In the genomic region with DNA sequence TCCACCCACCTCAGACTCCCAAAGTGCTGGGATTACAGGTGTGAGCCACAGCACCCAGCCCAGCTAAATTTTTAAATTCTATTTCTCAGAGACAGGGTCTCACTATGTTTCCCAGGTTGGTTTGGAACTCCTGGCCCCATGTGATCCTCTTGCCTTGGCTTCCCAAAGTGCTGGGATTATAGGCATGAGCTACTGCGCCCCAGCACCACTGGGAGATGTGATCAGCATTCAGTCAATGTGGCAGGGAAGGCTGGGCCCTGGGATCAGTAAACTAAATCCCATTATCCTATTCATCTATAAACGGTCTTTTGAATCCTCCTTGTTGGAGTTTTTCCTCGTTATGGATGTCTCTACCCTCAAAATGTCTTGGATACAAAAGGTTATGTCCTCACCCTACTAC, we compare ENCODE assay signal across 6 cellular contexts.
"Had no signal": no experiment of that assay in that cellular context is flagged by ENCODE, and none has a peak within 500 bp of the region (broad histone marks: within the 10 kb centered on the region; RNA-seq: fewer than 3 reads in every experiment).

No MANE protein-coding gene starts in this region.

- DNase-seq: H9, HCEC 1CT, KBM-7 had no signal

- ATAC-seq: GM23338, HepG2 had no signal

- H3K4me3 ChIP-seq: GM23338 had no signal

- H3K27ac ChIP-seq: HL-60 had no signal
